11 cellular contexts compared by ENCODE assay signal in genomic region chrX:15202458-15203177, GRCh38.
DNase-seq lines count a peak whose midpoint lies in the region; ATAC-seq, FAIRE-seq and TF ChIP-seq lines count a peak whose summit lies in the region.
"Had no signal": no experiment of that assay in that cellular context is flagged by ENCODE, and none has a peak within 500 bp of the region (broad histone marks: within the 10 kb centered on the region; RNA-seq: fewer than 3 reads in every experiment).

No MANE protein-coding gene starts in this region.

- H3K9me3 ChIP-seq in vagina (no peaks in the 10 kb centered on the region), body of pancreas (no peaks in the 10 kb centered on the region)

- 83 to 91% methylated on average over 2 of the region's 2 CpGs for WGBS in body of pancreas, 2 donors

- H3K27me3 ChIP-seq in bronchial epithelial cell (ENCODE audit: control insufficient read depth, insufficient read depth, low read length) (no peaks in the 10 kb centered on the region), vagina (no peaks in the 10 kb centered on the region), body of pancreas (no peaks in the 10 kb centered on the region)

- no peak overlapping the region for H3K27ac ChIP-seq in vagina
- no peak overlapping the region for H3K27ac ChIP-seq in body of pancreas

- FAIRE-seq in bronchial epithelial cell (lab: Jason Lieb, UNC), result no peak

- DNase-seq in AG10803 (ENCODE audit: low read depth), result peak; percentile 71
- DNase-seq in bronchial epithelial cell (ENCODE audit: low read depth), result peak; percentile 0
- DNase-seq in vagina (ENCODE audit: extremely low spot score in 2 of 2), result no peak
- no peak for DNase-seq in body of pancreas
- DNase-seq in OCI-M1 (lab: John Stamatoyannopoulos, UW), result no peak
- DNase-seq: naive thymus-derived CD4-positive, alpha-beta T cell; RPMI8226; stimulated activated CD4-positive, alpha-beta T cell treated with anti-CD3 and anti-CD28 coated beads, Interleukin-4, amount 100 ng/mL, for 1 hour had no signal

- H3K36me3 ChIP-seq in bronchial epithelial cell (ENCODE audit: control insufficient read depth, insufficient read depth, low read length), result no peaks in the 10 kb centered on the region
- H3K36me3 ChIP-seq in vagina, result no peaks in the 10 kb centered on the region
- H3K36me3 ChIP-seq in body of pancreas (replicated peaks in 1 of 2; ENCODE audit: insufficient read depth in 1 of 2, low read depth in 2 of 2), result no peaks in the 10 kb centered on the region

- intact Hi-C loops in vagina (cut with DNase I), result no loop called here
- intact Hi-C loops in body of pancreas (cut with DNase I), result no loop called here

- TF ChIP-seq POLR2A in vagina (IDR thresholded peaks at IDR 0.05), result no peak
- TF ChIP-seq POLR2A in body of pancreas (IDR thresholded peaks at IDR 0.05), result no peak

- ATAC-seq in GM18519 (IDR thresholded peaks at IDR 0.05; ENCODE audit: low FRiP score, unreplicated experiment) (peak; percentile 33), HG03460 (IDR thresholded peaks at IDR 0.05; ENCODE audit: unreplicated experiment) (peak; percentile 32), GM18498 (IDR thresholded peaks at IDR 0.05; ENCODE audit: unreplicated experiment) (no peak), body of pancreas (no peak)
- ATAC-seq: naive thymus-derived CD4-positive, alpha-beta T cell had no signal

- no peak overlapping the region for H3K4me3 ChIP-seq in AG10803 (ENCODE audit: low read length)
- no peak overlapping the region for H3K4me3 ChIP-seq in bronchial epithelial cell (ENCODE audit: low read depth, low read length)
- no peak overlapping the region for H3K4me3 ChIP-seq in vagina
- H3K4me3 ChIP-seq in body of pancreas, result no peak overlapping the region

- H3K4me1 ChIP-seq in vagina (no peaks in the 10 kb centered on the region), body of pancreas (no peaks in the 10 kb centered on the region)

- TF ChIP-seq CTCF in AG10803 (conservative IDR thresholded peaks at IDR 0.05; ENCODE audit: low read length) (no peak), bronchial epithelial cell (IDR thresholded peaks at IDR 0.05; ENCODE audit: insufficient read depth, low read length, severe bottlenecking) (no peak), vagina (IDR thresholded peaks at IDR 0.05) (no peak), body of pancreas (IDR thresholded peaks at IDR 0.05) (no peak)

Comparison
In these comparisons a context has a peak if more than half of its experiments do, and no peak if none do; other contexts are left out.
1. DNase-seq: peak in AG10803 (single experiment) and bronchial epithelial cell (single experiment); none in vagina (0 of 2), body of pancreas (0 of 4) and OCI-M1 (single experiment).
2. ATAC-seq: peak in GM18519 (single experiment) and HG03460 (single experiment); none in GM18498 (single experiment) and body of pancreas (single experiment).